In genomic region chr3:64214002-64214696, GRCh38 we compare ENCODE assay signal across 9 cellular contexts. TPM values are rescaled to one million over a fixed set of nuclear protein-coding genes. Genes with fewer than 3 reads are reported as not detected.
DNase-seq lines count a peak whose midpoint lies in the region; TF ChIP-seq lines count a peak whose summit lies in the region.
"Had no signal": no experiment of that assay in that cellular context is flagged by ENCODE, and none has a peak within 500 bp of the region (broad histone marks: within the 10 kb centered on the region; RNA-seq: fewer than 3 reads in every experiment).

No MANE protein-coding gene starts in this region.

- peaks cover 7% of the 10 kb centered on the region for H3K36me3 Mint-ChIP-seq in HFFc6 (ENCODE audit: low read depth)
- no peaks in the 10 kb centered on the region for H3K36me3 Mint-ChIP-seq in T-helper 2 cell treated with Interferon-gamma antibody and Interleukin-4, amounts not matched to agents 5 μg/mL and 100 μg/mL, for 36 hours (ENCODE audit: low read depth)

- peak; percentile 52 for DNase-seq in HFFc6
- DNase-seq in astrocyte of the cerebellum (ENCODE audit: low read depth): peak; percentile 95
- peak; percentile 78 for DNase-seq in hepatic stellate cell (ENCODE audit: low spot score)
- DNase-seq in spleen: no peak
- no peak for DNase-seq in NCI-H1694 (lab: John Stamatoyannopoulos, UW)
- DNase-seq in T-helper 2 cell treated with Interferon-gamma antibody and Interleukin-4, amounts not matched to agents 5 μg/mL and 100 μg/mL, for 36 hours (ENCODE audit: low spot score): no peak
- no peak for DNase-seq in GDM1 (lab: John Stamatoyannopoulos, UW)
- no peak for DNase-seq in stimulated activated CD4-positive, alpha-beta T cell treated with anti-CD3 and anti-CD28 coated beads, Interleukin-4, amount 100 ng/mL, for 24 hours

- H3K9me3 Mint-ChIP-seq in HFFc6: no peaks in the 10 kb centered on the region
- no peaks in the 10 kb centered on the region for H3K9me3 Mint-ChIP-seq in T-helper 2 cell treated with Interferon-gamma antibody and Interleukin-4, amounts not matched to agents 5 μg/mL and 100 μg/mL, for 36 hours

- peaks cover 0 to 5% (median 0%) of the 10 kb centered on the region in 6 donors for H3K4me1 ChIP-seq in spleen

- WGBS in spleen, 5 donors: 27 to 48% (median 36%) methylated on average over 10 of the region's 10 CpGs

- no peaks in the 10 kb centered on the region for H3K36me3 ChIP-seq in spleen

- TF ChIP-seq POLR2A in spleen (IDR thresholded peaks at IDR 0.05): no peak

- H3K4me3 Mint-ChIP-seq in HFFc6: peak overlapping the region; percentile 84
- no peak overlapping the region for H3K4me3 Mint-ChIP-seq in T-helper 2 cell treated with Interferon-gamma antibody and Interleukin-4, amounts not matched to agents 5 μg/mL and 100 μg/mL, for 36 hours

- peak overlapping the region; percentile 96 for H3K27ac Mint-ChIP-seq in HFFc6
- no peak overlapping the region for H3K27ac Mint-ChIP-seq in T-helper 2 cell treated with Interferon-gamma antibody and Interleukin-4, amounts not matched to agents 5 μg/mL and 100 μg/mL, for 36 hours
- H3K27ac Mint-ChIP-seq: progenitor cell of endocrine pancreas had no signal

- H3K4me3 ChIP-seq in astrocyte of the cerebellum (ENCODE audit: low read depth, low read length) (peak overlapping the region; percentile 21), spleen (peak overlapping the region in 1 of 8 donors; percentile 13)

- intact Hi-C loops in spleen (cut with DNase I; ENCODE audit: low total_unique reads): no loop called here

- no peaks in the 10 kb centered on the region for H3K27me3 Mint-ChIP-seq in HFFc6 (ENCODE audit: insufficient read depth)
- peaks cover 7% of the 10 kb centered on the region for H3K27me3 Mint-ChIP-seq in T-helper 2 cell treated with Interferon-gamma antibody and Interleukin-4, amounts not matched to agents 5 μg/mL and 100 μg/mL, for 36 hours (ENCODE audit: low read depth)
- H3K27me3 Mint-ChIP-seq: progenitor cell of endocrine pancreas had no signal

- no peaks in the 10 kb centered on the region for H3K9me3 ChIP-seq in spleen

- H3K27me3 ChIP-seq in spleen (replicated peaks in 1 of 7): peaks cover 0 to 8% (median 0%) of the 10 kb centered on the region in 7 donors

- in situ Hi-C loops in astrocyte of the cerebellum (cut with HindIII; ENCODE audit: low sequenced_read_pairs): no loop called here

- TF ChIP-seq CTCF in HFFc6 (IDR thresholded peaks at IDR 0.05) (no peak), astrocyte of the cerebellum (IDR thresholded peaks at IDR 0.05; ENCODE audit: low read depth, low read length, missing control alignments) (no peak), spleen (IDR thresholded peaks at IDR 0.05 in 8 of 11, conservative IDR thresholded peaks at IDR 0.05 in 3 of 11) (no peak)

- peak overlapping the region in 7 of 8 donors; percentile 26 to 70 (median 63) for H3K27ac ChIP-seq in spleen

- H3K4me1 Mint-ChIP-seq in HFFc6 (ENCODE audit: low read depth): peaks cover 51% of the 10 kb centered on the region
- H3K4me1 Mint-ChIP-seq in T-helper 2 cell treated with Interferon-gamma antibody and Interleukin-4, amounts not matched to agents 5 μg/mL and 100 μg/mL, for 36 hours (ENCODE audit: low read depth): no peaks in the 10 kb centered on the region

RNA-seq across cellular contexts. Expression of gene PRICKLE2, which starts 11.1 kb away (rescaled TPM):
- 10 to 100 TPM; 14.0 to 21.7 (median 18.4) TPM for total RNA-seq in HFFc6 (2021; fragmentation: NEBNext Ultra II Directional; extraction: Animal tissue kit (Norgen Biotek cat#: 25700))
- 10 to 100 TPM in 2 of 7 donors, 1 to 10 TPM in 5; 3.1 to 11.4 (median 7.3) TPM for total RNA-seq in spleen
- polyA plus RNA-seq in spleen: under 1 TPM; 0.27 to 0.51 (median 0.30) TPM

Comparison
In these comparisons a context has a peak if more than half of its experiments do, and no peak if none do; other contexts are left out.
1. DNase-seq: peak in HFFc6 (single experiment), astrocyte of the cerebellum (single experiment) and hepatic stellate cell (single experiment); none in spleen (single experiment), NCI-H1694 (single experiment), T-helper 2 cell treated with Interferon-gamma antibody and Interleukin-4, amounts not matched to agents 5 μg/mL and 100 μg/mL, for 36 hours (single experiment), GDM1 (single experiment) and stimulated activated CD4-positive, alpha-beta T cell treated with anti-CD3 and anti-CD28 coated beads, Interleukin-4, amount 100 ng/mL, for 24 hours (single experiment).